ENCODE assay signal across 8 cellular contexts in genomic region chr20:34516038-34516873, GRCh38. TPM values are rescaled to one million over a fixed set of nuclear protein-coding genes. Genes with fewer than 3 reads are reported as not detected.
DNase-seq lines count a peak whose midpoint lies in the region; ATAC-seq, FAIRE-seq and TF ChIP-seq lines count a peak whose summit lies in the region.

Gene DYNLRB1, plus strand, starts transcription at chr20:34516422. Its CDS starts 37 bp downstream, at chr20:34516459.

- DNase-seq in GM12891 (ENCODE audit: insufficient read length, low spot score) = peak; percentile 73
- DNase-seq in NCI-H146 (lab: John Stamatoyannopoulos, UW) = peak; percentile 98
- peak; percentile 85 to 96 (median 91) for DNase-seq in T-cell
- peak; percentile 98 for DNase-seq in cardiac septum (ENCODE audit: low spot score)
- peak; percentile 99 to 100 for DNase-seq in trophoblast cell
- peak; percentile 93 to 96 for DNase-seq in tibial nerve (ENCODE audit: low spot score in 2 of 2)

- H4K8ac ChIP-seq in trophoblast cell (ENCODE audit: low read depth, low read length) = peak within 1 kb of the TSS; percentile 96

- H3K9ac ChIP-seq in trophoblast cell (ENCODE audit: low read length) = peak within 1 kb of the TSS; percentile 92

- peak within 1 kb of the TSS; percentile 95 for H2AK5ac ChIP-seq in trophoblast cell (ENCODE audit: low read length)

- TF ChIP-seq EP300 in tibial nerve (IDR thresholded peaks at IDR 0.05) = peak in 1 of 2 donors; percentile 99

- H3K9me3 ChIP-seq in trophoblast cell (ENCODE audit: insufficient read depth, low read depth, low read length) (no peaks in the 10 kb centered on the region), tibial nerve (no peaks in the 10 kb centered on the region)

- H3K27me3 Mint-ChIP-seq in T-cell = no peaks in the 10 kb centered on the region

- H3K27ac Mint-ChIP-seq in T-cell = peak within 1 kb of the TSS; percentile 96 to 97

- no peaks in the 10 kb centered on the region for H3K36me3 Mint-ChIP-seq in T-cell

- H3K4me1 Mint-ChIP-seq in T-cell = peaks cover 50 to 62% (median 52%) of the 10 kb centered on the region in 3 donors

- H2BK12ac ChIP-seq in trophoblast cell (ENCODE audit: low read length) = peak within 1 kb of the TSS; percentile 43

- TF ChIP-seq POLR2A in GM12891 (IDR thresholded peaks at IDR 0.05; ENCODE audit: low read depth, low read length) = 0 out of 2 replicates have a peak, but pooled peaks have one; percentile 27
- peak; percentile 84 to 98 for TF ChIP-seq POLR2A in tibial nerve (IDR thresholded peaks at IDR 0.05)

- peak within 1 kb of the TSS; percentile 99 for H4K12ac ChIP-seq in trophoblast cell (ENCODE audit: low read depth, low read length)

- peaks cover 3 to 16% of the 10 kb centered on the region in 2 experiments for H3K36me3 ChIP-seq in trophoblast cell (ENCODE audit: control insufficient read depth in 1 of 2, insufficient read depth in 2 of 2, low read length in 2 of 2)
- H3K36me3 ChIP-seq in tibial nerve = peaks cover 0 to 12% (median 0%) of the 10 kb centered on the region in 3 donors

- POLR2A ChIA-PET in T-cell (lab: Charles Lee) = interaction anchor here in 1 of 2 donors (0.5 to 1.3 kb wide), 2 partner anchors 42 to 294 kb away, joined by 5 to 7 read pairs; partner anchors contain the start of gene MAP1LC3A

- peak within 1 kb of the TSS; percentile 82 for H3K4me2 ChIP-seq in trophoblast cell (ENCODE audit: low read length)

- H3K14ac ChIP-seq in trophoblast cell (ENCODE audit: low read length) = peak within 1 kb of the TSS; percentile 95

- H3K79me1 ChIP-seq in trophoblast cell (ENCODE audit: low read length) = peaks cover 12% of the 10 kb centered on the region

- WGBS in adipose tissue, 3 donors = 0 to 1% (median 0%) methylated on average over 60 to 61 of the region's 61 CpGs
- WGBS in trophoblast cell (ENCODE audit: extremely low coverage, insufficient coverage, insufficient read length) = no CpG with 5 or more reads among the region's 61 CpGs
- 0% methylated on average over 18 to 48 of the region's 61 CpGs for WGBS in tibial nerve, 2 donors

- H3K27me3 ChIP-seq in trophoblast cell (ENCODE audit: insufficient read depth, low read length) (no peaks in the 10 kb centered on the region), tibial nerve (no peaks in the 10 kb centered on the region)

- H3K4me1 ChIP-seq in trophoblast cell (ENCODE audit: control insufficient read depth in 1 of 2, insufficient read depth in 2 of 2, low read length in 2 of 2) (peaks cover 5 to 6% of the 10 kb centered on the region in 2 experiments), tibial nerve (peaks cover 0 to 67% (median 17%) of the 10 kb centered on the region in 4 donors)

- H3K27ac ChIP-seq in adipose tissue (ENCODE audit: low read depth, low read length) (no peak within 1 kb of the TSS), trophoblast cell (ENCODE audit: low read depth, low read length) (peak within 1 kb of the TSS; percentile 96), tibial nerve (peak within 1 kb of the TSS; percentile 95 to 98 (median 98))

- ATAC-seq in HG02840 (IDR thresholded peaks at IDR 0.05; ENCODE audit: low FRiP score, unreplicated experiment) (peak; percentile 85), T-cell (replicated peaks in 1 of 4) (peak; percentile 84 to 86 (median 85))

- H3K9me3 Mint-ChIP-seq in T-cell = no peaks in the 10 kb centered on the region

- H3K79me2 ChIP-seq in trophoblast cell (ENCODE audit: control insufficient read depth, insufficient read depth, low read length, poor library complexity) = peaks cover 7% of the 10 kb centered on the region

- peak within 1 kb of the TSS; percentile 95 for H3K18ac ChIP-seq in trophoblast cell (ENCODE audit: low read length)

- peak within 1 kb of the TSS; percentile 89 for H4K91ac ChIP-seq in trophoblast cell (ENCODE audit: low read depth, low read length)

- H3K4me3 ChIP-seq in trophoblast cell (ENCODE audit: low read depth, low read length) = peak within 1 kb of the TSS; percentile 80
- peak within 1 kb of the TSS; percentile 76 to 91 (median 84) for H3K4me3 ChIP-seq in tibial nerve

- H2BK120ac ChIP-seq in trophoblast cell (ENCODE audit: insufficient read depth, low read length, poor library complexity) = peak within 1 kb of the TSS; percentile 81

- intact Hi-C loops in cardiac septum (cut with DNase I) = no loop called here

- H2AFZ ChIP-seq in trophoblast cell (ENCODE audit: insufficient read depth, low read length, poor library complexity) = peak within 1 kb of the TSS; percentile 96

- CTCF ChIA-PET in T-cell (lab: Charles Lee) = interaction anchor here (0.5 to 2.9 kb wide), 20 partner anchors 10 to 1927 kb away, joined by 3 to 39 read pairs (median 4); partner anchors contain the start of genes ITCH (in 1 of the 2) and TP53INP2 (in 1 of the 2)

- H2BK5ac ChIP-seq in trophoblast cell (ENCODE audit: low read depth, low read length, poor library complexity) = peak within 1 kb of the TSS; percentile 87

- peak; percentile 92 for FAIRE-seq in GM12891 (lab: Jason Lieb, UNC)

- peak within 1 kb of the TSS; percentile 89 for H3K4ac ChIP-seq in trophoblast cell (ENCODE audit: low read depth, low read length)

- peak within 1 kb of the TSS; percentile 95 to 99 (median 98) for H3K4me3 Mint-ChIP-seq in T-cell

- peak in 1 of 5 experiments; percentile 48 for TF ChIP-seq CTCF in tibial nerve (IDR thresholded peaks at IDR 0.05)

- no peak within 1 kb of the TSS for H3K23ac ChIP-seq in trophoblast cell (ENCODE audit: low read length)

TF ChIP-seq in GM12891, 5 proteins besides CTCF, POLR2A, EP300 and RAD21:
- TF ChIP-seq PAX5 (IDR thresholded peaks at IDR 0.05; ENCODE audit: insufficient read depth, low read length, severe bottlenecking) (no peak), POLR2AphosphoS5 (IDR thresholded peaks at IDR 0.05; ENCODE audit: low read depth, low read length) (0 out of 2 replicates have a peak, but pooled peaks have one; percentile 35)

RNA-seq across cellular contexts. Expression of gene DYNLRB1, which starts in this region (rescaled TPM):
- polyA plus RNA-seq in GM12891 (2012; ENCODE audit: low read depth, missing spikeins) = 186 TPM
- 10 to 100 TPM; 49.6 to 83.6 (median 73.8) TPM for total RNA-seq in T-cell
- polyA plus RNA-seq in adipose tissue = 100 to 1,000 TPM in 2 of 3 donors, 10 to 100 TPM in 1; 67.3 to 250 (median 166) TPM
- 157 TPM for total RNA-seq in cardiac septum
- polyA plus RNA-seq in trophoblast cell (2013) = 243 and 244 TPM in 2 replicates
- total RNA-seq in tibial nerve = 100 to 1,000 TPM; 145 to 188 (median 170) TPM
